Comparison of ENCODE assay signal across 19 cellular contexts in genomic region chr2:214674278-214674677, GRCh38.
DNase-seq lines count a peak whose midpoint lies in the region; ATAC-seq and FAIRE-seq lines count a peak whose summit lies in the region.
"Had no signal": no experiment of that assay in that cellular context is flagged by ENCODE, and none has a peak within 500 bp of the region (broad histone marks: within the 10 kb centered on the region; RNA-seq: fewer than 3 reads in every experiment).

No MANE protein-coding gene starts in this region.

- H3K4me1 Mint-ChIP-seq in stimulated activated effector memory CD8-positive, alpha-beta T cell treated with anti-CD3 and anti-CD28 coated beads, Interleukin-12 subunit alpha, Interleukin-12 subunit beta, amount 100 ng/mL, for 72 hours, result no peaks in the 10 kb centered on the region

- DNase-seq in GM19239 (ENCODE audit: insufficient read length, low spot score) (no peak), T1000 (lab: John Stamatoyannopoulos, UW) (no peak), NCI-H345 treated with DMSO at 0.1 percent for 48 hours (lab: John Stamatoyannopoulos, UW; ENCODE audit: unreplicated experiment) (no peak), NCI-H128 (lab: John Stamatoyannopoulos, UW; ENCODE audit: unreplicated experiment) (no peak)
- no peak for DNase-seq in stimulated activated effector memory CD8-positive, alpha-beta T cell treated with anti-CD3 and anti-CD28 coated beads, Interleukin-12 subunit alpha, Interleukin-12 subunit beta, amount 100 ng/mL, for 72 hours (ENCODE audit: low spot score in 2 of 2)
- DNase-seq: activated T-cell treated with anti-CD3 and anti-CD28 coated beads, Interleukin-2, amount 50 U/mL, for 1 hour; BE2C; brain microvascular endothelial cell; heart left ventricle; NCI-H1930; NCI-H524; Peyer's patch; substantia nigra had no signal

- no peaks in the 10 kb centered on the region for H3K9me3 Mint-ChIP-seq in stimulated activated effector memory CD8-positive, alpha-beta T cell treated with anti-CD3 and anti-CD28 coated beads, Interleukin-12 subunit alpha, Interleukin-12 subunit beta, amount 100 ng/mL, for 72 hours

- no peak overlapping the region for H3K4me3 Mint-ChIP-seq in stimulated activated effector memory CD8-positive, alpha-beta T cell treated with anti-CD3 and anti-CD28 coated beads, Interleukin-12 subunit alpha, Interleukin-12 subunit beta, amount 100 ng/mL, for 72 hours
- H3K4me3 Mint-ChIP-seq: activated naive CD8-positive, alpha-beta T cell; nephron had no signal

- ATAC-seq in GM21825 (IDR thresholded peaks at IDR 0.05; ENCODE audit: unreplicated experiment) (peak; percentile 79), HG03135 (IDR thresholded peaks at IDR 0.05; ENCODE audit: unreplicated experiment) (peak; percentile 57)
- peak; percentile 45 for ATAC-seq in stimulated activated effector memory CD8-positive, alpha-beta T cell treated with anti-CD3 and anti-CD28 coated beads, Interleukin-12 subunit alpha, Interleukin-12 subunit beta, amount 100 ng/mL, for 72 hours
- ATAC-seq: heart left ventricle, SK-N-SH treated with all-trans-retinoic acid at 6 μM for 48 hours had no signal

- no peak overlapping the region for H3K27ac Mint-ChIP-seq in stimulated activated effector memory CD8-positive, alpha-beta T cell treated with anti-CD3 and anti-CD28 coated beads, Interleukin-12 subunit alpha, Interleukin-12 subunit beta, amount 100 ng/mL, for 72 hours
- H3K27ac Mint-ChIP-seq: activated naive CD8-positive, alpha-beta T cell; nephron had no signal

- no peaks in the 10 kb centered on the region for H3K36me3 Mint-ChIP-seq in stimulated activated effector memory CD8-positive, alpha-beta T cell treated with anti-CD3 and anti-CD28 coated beads, Interleukin-12 subunit alpha, Interleukin-12 subunit beta, amount 100 ng/mL, for 72 hours

- FAIRE-seq in GM19239 (lab: Jason Lieb, UNC), result peak; percentile 31
- FAIRE-seq: islet of Langerhans had no signal
